In the genomic region with DNA sequence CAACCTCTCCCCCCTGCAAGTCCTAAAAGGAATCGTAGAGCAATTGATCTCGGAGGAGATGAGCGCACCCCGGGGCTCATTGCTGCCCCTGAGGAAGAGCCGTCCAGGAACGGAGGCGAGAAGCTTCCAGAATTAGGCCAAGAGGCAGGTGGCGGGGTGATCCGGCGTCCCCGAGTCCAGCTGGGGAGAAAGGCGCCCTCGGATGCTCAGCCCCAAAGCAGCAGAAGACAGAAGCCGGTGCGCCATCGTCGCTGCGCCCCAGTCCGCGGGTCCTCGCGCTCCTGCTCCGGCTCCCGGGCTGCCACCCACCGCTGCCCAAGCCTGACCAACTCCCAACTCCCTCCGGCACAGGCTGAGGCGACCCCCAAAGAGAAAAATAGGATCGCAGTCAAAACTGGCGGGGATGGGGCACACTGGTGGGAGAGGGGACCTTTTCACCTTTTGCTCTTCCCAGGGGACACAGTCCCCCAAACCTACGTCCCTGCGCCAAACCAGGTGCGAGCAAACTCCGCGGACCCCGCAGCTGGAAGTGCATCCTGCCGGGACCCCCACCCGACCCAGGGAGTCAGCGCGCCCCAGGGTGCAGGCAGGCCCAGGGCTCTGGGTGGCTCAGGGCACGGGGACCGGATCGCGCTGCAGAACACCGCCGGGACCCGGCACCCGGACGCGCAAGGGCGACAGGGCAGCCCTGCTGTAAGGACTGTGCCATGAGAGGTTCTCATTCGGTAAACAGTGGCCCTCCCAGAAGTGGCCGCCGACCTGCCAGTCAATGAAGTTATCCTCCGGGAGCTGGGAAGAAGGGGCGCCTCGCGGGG, we compare ENCODE assay signal across 1 cellular context.
TF ChIP-seq lines count a peak whose summit lies in the region.

No MANE protein-coding gene starts in this region.

TF ChIP-seq in HEK293, 187 proteins besides CTCF, POLR2A, EP300 and RAD21 (continued from another document):
- TF ChIP-seq, protein P1, sequence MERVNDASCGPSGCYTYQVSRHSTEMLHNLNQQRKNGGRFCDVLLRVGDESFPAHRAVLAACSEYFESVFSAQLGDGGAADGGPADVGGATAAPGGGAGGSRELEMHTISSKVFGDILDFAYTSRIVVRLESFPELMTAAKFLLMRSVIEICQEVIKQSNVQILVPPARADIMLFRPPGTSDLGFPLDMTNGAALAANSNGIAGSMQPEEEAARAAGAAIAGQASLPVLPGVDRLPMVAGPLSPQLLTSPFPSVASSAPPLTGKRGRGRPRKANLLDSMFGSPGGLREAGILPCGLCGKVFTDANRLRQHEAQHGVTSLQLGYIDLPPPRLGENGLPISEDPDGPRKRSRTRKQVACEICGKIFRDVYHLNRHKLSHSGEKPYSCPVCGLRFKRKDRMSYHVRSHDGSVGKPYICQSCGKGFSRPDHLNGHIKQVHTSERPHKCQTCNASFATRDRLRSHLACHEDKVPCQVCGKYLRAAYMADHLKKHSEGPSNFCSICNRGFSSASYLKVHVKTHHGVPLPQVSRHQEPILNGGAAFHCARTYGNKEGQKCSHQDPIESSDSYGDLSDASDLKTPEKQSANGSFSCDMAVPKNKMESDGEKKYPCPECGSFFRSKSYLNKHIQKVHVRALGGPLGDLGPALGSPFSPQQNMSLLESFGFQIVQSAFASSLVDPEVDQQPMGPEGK (tag by site-specific recombination; IDR thresholded peaks at IDR 0.05): no peak
- TF ChIP-seq, protein P2, sequence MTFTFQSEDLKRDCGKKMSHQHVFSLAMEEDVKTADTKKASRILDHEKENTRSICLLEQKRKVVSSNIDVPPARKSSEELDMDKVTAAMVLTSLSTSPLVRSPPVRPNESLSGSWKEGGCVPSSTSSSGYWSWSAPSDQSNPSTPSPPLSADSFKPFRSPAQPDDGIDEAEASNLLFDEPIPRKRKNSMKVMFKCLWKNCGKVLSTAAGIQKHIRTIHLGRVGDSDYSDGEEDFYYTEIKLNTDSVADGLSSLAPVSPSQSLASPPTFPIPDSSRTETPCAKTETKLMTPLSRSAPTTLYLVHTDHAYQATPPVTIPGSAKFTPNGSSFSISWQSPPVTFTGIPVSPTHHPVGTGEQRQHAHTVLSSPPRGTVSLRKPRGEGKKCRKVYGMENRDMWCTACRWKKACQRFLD (tag by site-specific recombination; IDR thresholded peaks at IDR 0.05): no peak
- TF ChIP-seq ZNF548 (tag by site-specific recombination; IDR thresholded peaks at IDR 0.05) (no peak), GLIS1 (tag by site-specific recombination; IDR thresholded peaks at IDR 0.05) (no peak), ZBTB8A (tag by site-specific recombination; IDR thresholded peaks at IDR 0.05) (no peak), ZFP41 (tag by site-specific recombination; IDR thresholded peaks at IDR 0.05; ENCODE audit: borderline replicate concordance) (no peak)
